In the genomic region with DNA sequence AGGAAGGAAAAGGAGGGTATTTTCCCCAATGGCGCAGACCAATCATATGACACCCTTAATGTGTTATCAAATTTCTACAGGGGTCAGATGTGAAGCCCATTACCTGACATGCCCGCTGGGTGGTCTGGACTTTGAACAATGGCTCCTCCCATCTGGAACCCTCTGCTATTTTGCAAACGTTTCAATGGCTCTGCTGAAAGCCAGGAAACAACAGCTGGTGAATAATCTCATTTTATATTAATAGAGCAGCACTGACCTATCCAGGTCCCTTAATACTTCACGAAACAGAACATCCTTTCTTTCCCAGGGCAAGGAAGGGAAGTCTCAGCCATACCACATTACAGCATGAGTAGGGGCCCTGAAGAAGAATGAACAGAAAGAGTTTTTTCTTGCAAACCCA, we compare ENCODE assay signal across 24 cellular contexts. TPM values are rescaled to one million over a fixed set of nuclear protein-coding genes. Genes with fewer than 3 reads are reported as not detected.
A peak's percentile ranks its signal among the peaks of the same experiment; 100 is the strongest.
DNase-seq lines count a peak whose midpoint lies in the region; ATAC-seq, FAIRE-seq and TF ChIP-seq lines count a peak whose summit lies in the region.
"Had no signal": no experiment of that assay in that cellular context is flagged by ENCODE, and none has a peak within 500 bp of the region (broad histone marks: within the 10 kb centered on the region; RNA-seq: fewer than 3 reads in every experiment).

No MANE protein-coding gene starts in this region.

- H3K27ac Mint-ChIP-seq in Caco-2 (ENCODE audit: unreplicated experiment) = peak overlapping the region; percentile 91
- H3K27ac Mint-ChIP-seq: CD8-positive, alpha-beta memory T cell; HFFc6 had no signal

- peak; percentile 45 for DNase-seq in COLO829 (ENCODE audit: low spot score)
- no peak for DNase-seq in Caco-2
- DNase-seq in NCI-H82 (lab: John Stamatoyannopoulos, UW) = peak; percentile 96
- peak; percentile 73 for DNase-seq in left kidney (ENCODE audit: low read depth, low spot score)
- DNase-seq in stomach = no peak
- no peak for DNase-seq in GM13977 (ENCODE audit: low spot score)
- DNase-seq in pancreas = no peak
- DNase-seq in central memory CD4-positive, alpha-beta T cell = no peak
- DNase-seq: ACHN; C1 segment of cervical spinal cord; CD8-positive, alpha-beta memory T cell; DMS79; H7; HFFc6; MM.1S; NCI-H1092 treated with DMSO at 0.1 percent for 48 hours; NCI-H1694; NCI-H2081 treated with DMSO at 0.1 percent for 48 hours; NCI-H510A; Peyer's patch; SK-N-SH had no signal

- no peak for ATAC-seq in pancreas

- no TSS peak for BruUV-seq in Caco-2 (replicated peaks; lab: Mats Ljungman, UMichigan)

- in situ Hi-C loops in GM13977 (cut with MboI; ENCODE audit: low pct_unique_long_range_greater_than_20kb, low sequenced_read_pairs, unreplicated experiment) = no loop called here

- H3K9me3 Mint-ChIP-seq in Caco-2 (ENCODE audit: unreplicated experiment) = no peaks in the 10 kb centered on the region
- H3K9me3 Mint-ChIP-seq: CD8-positive, alpha-beta memory T cell; HFFc6 had no signal

- no peaks in the 10 kb centered on the region for H3K27me3 Mint-ChIP-seq in Caco-2 (ENCODE audit: insufficient read depth, unreplicated experiment)

- FAIRE-seq in pancreas (lab: Jason Lieb, UNC) = no peak
- FAIRE-seq: GM12892, HTR-8/SVneo had no signal

- no peaks in the 10 kb centered on the region for H3K9me3 ChIP-seq in Caco-2
- H3K9me3 ChIP-seq in stomach = no peaks in the 10 kb centered on the region
- H3K9me3 ChIP-seq in pancreas = no peaks in the 10 kb centered on the region
- H3K9me3 ChIP-seq: Peyer's patch, SK-N-SH had no signal

- intact Hi-C loops in Caco-2 (cut with micrococcal nuclease; ENCODE audit: unreplicated experiment) (no loop called here), stomach (cut with DNase I; ENCODE audit: low total_unique reads) (no loop called here), pancreas (cut with DNase I) (no loop called here)

- WGBS in stomach, 5 donors = 51 to 61% (median 56%) methylated on average over 4 of the region's 4 CpGs
- 72% methylated on average over 4 of the region's 4 CpGs for WGBS in pancreas, 2 donors

- H3K27ac ChIP-seq in stomach = no peak overlapping the region
- H3K27ac ChIP-seq in pancreas = no peak overlapping the region
- H3K27ac ChIP-seq: HL-60, Peyer's patch had no signal

- no peaks in the 10 kb centered on the region for H3K36me3 ChIP-seq in Caco-2 (ENCODE audit: control insufficient read depth, insufficient read depth, low read length)
- no peaks in the 10 kb centered on the region for H3K36me3 ChIP-seq in stomach
- H3K36me3 ChIP-seq in pancreas = no peaks in the 10 kb centered on the region
- H3K36me3 ChIP-seq: Peyer's patch had no signal

- TF ChIP-seq EP300 in stomach (IDR thresholded peaks at IDR 0.05) = no peak

- TF ChIP-seq CTCF in Caco-2 (IDR thresholded peaks at IDR 0.05; ENCODE audit: insufficient read depth in 1 of 2, low read depth in 1 of 2, low read length in 1 of 2, severe bottlenecking in 1 of 2, unreplicated experiment in 1 of 2) = no peak
- TF ChIP-seq CTCF in stomach (IDR thresholded peaks at IDR 0.05) = no peak
- TF ChIP-seq CTCF in GM13977 (IDR thresholded peaks at IDR 0.05; ENCODE audit: extremely low read depth, insufficient read depth, missing control alignments) = no peak
- TF ChIP-seq CTCF in pancreas (IDR thresholded peaks at IDR 0.05) = no peak

- H3K4me1 ChIP-seq in Caco-2 = peaks cover 75% of the 10 kb centered on the region
- H3K4me1 ChIP-seq in stomach = peaks cover 0 to 7% (median 0%) of the 10 kb centered on the region in 4 donors
- no peaks in the 10 kb centered on the region for H3K4me1 ChIP-seq in pancreas
- H3K4me1 ChIP-seq: Peyer's patch had no signal

- H3K4me3 ChIP-seq in Caco-2 (ENCODE audit: low read depth, low read length) = no peak overlapping the region
- H3K4me3 ChIP-seq in stomach = no peak overlapping the region
- no peak overlapping the region for H3K4me3 ChIP-seq in pancreas
- H3K4me3 ChIP-seq: Peyer's patch had no signal

- peaks cover 50% of the 10 kb centered on the region for H3K4me1 Mint-ChIP-seq in Caco-2 (ENCODE audit: low read depth, unreplicated experiment)
- H3K4me1 Mint-ChIP-seq: CD8-positive, alpha-beta memory T cell had no signal

- H3K4me3 Mint-ChIP-seq in Caco-2 (ENCODE audit: unreplicated experiment) = no peak overlapping the region
- H3K4me3 Mint-ChIP-seq: CD8-positive, alpha-beta memory T cell; HFFc6 had no signal

- POLR2A ChIA-PET in Caco-2 (lab: Charles Lee) = no interaction called here

- no peak for TF ChIP-seq POLR2A in stomach (IDR thresholded peaks at IDR 0.05)

- H3K36me3 Mint-ChIP-seq in Caco-2 (ENCODE audit: insufficient read depth, unreplicated experiment) = peaks cover 6% of the 10 kb centered on the region

- CTCF ChIA-PET in Caco-2 (lab: Charles Lee) = interaction anchor here (0.6 kb wide), 1 partner anchor 73 kb away, joined by 3 read pairs; no protein-coding TSS in a partner anchor

- H3K27me3 ChIP-seq in Caco-2 (replicated peaks; ENCODE audit: control insufficient read depth, insufficient read depth, low read length) (no peaks in the 10 kb centered on the region), stomach (peaks cover 0 to 11% (median 0%) of the 10 kb centered on the region in 3 donors), pancreas (no peaks in the 10 kb centered on the region)
- H3K27me3 ChIP-seq: Peyer's patch had no signal

RNA-seq across cellular contexts. Expression of gene KPNA3, which starts 20.3 kb away (rescaled TPM):
- total RNA-seq in Caco-2 (2022) (81.3 and 81.9 TPM in 2 replicates), stomach (10 to 100 TPM in 4 of 5 donors, 1 to 10 TPM in 1; 4.3 to 65.9 (median 32.3) TPM), pancreas (10 to 100 TPM in 3 of 6 donors, 1 to 10 TPM in 3; 6.5 to 16.0 (median 9.2) TPM)
- polyA plus RNA-seq in stomach (10 to 100 TPM; 11.6 to 16.0 (median 11.7) TPM), pancreas (1 to 10 TPM; 5.3 to 9.0 TPM)

Comparison
In these comparisons a context has a peak if more than half of its experiments do, and no peak if none do; other contexts are left out.
1. DNase-seq: peak in COLO829 (single experiment), NCI-H82 (single experiment) and left kidney (single experiment); none in Caco-2 (0 of 2), stomach (single experiment), GM13977 (single experiment), pancreas (0 of 6) and central memory CD4-positive, alpha-beta T cell (single experiment).